22 cellular contexts compared by ENCODE assay signal in genomic region chr16:68097088-68097487, GRCh38. TPM values are rescaled to one million over a fixed set of nuclear protein-coding genes. Genes with fewer than 3 reads are reported as not detected.
A peak's percentile ranks its signal among the peaks of the same experiment; 100 is the strongest.
DNase-seq lines count a peak whose midpoint lies in the region; TF ChIP-seq lines count a peak whose summit lies in the region.
"Had no signal": no experiment of that assay in that cellular context is flagged by ENCODE, and none has a peak within 500 bp of the region (broad histone marks: within the 10 kb centered on the region; RNA-seq: fewer than 3 reads in every experiment).

No MANE protein-coding gene starts in this region.

- intact Hi-C loops in activated CD4-positive, alpha-beta T cell treated with anti-CD3 and anti-CD28 coated beads, Interleukin-2, amount 10 ng/mL, durations not matched to agents 24 days and 14 days (cut with micrococcal nuclease) = loop anchor here (10.0 kb wide), 1 partner anchor 48 kb away; no protein-coding TSS in a partner anchor
- intact Hi-C loops in activated T-helper 2 cell treated with anti-CD3 and anti-CD28 coated beads, Interferon-gamma antibody, Interleukin-2, Interleukin-4, amounts not matched to agents 10 μg/mL and 5 μg/mL and 100 μg/mL, durations not matched to agents 14 hours and 24 hours and 36 hours (cut with micrococcal nuclease) = no loop called here

- H3K36me3 Mint-ChIP-seq in activated CD4-positive, alpha-beta T cell treated with anti-CD3 and anti-CD28 coated beads, Interleukin-2, amount 10 ng/mL, durations not matched to agents 24 days and 14 days (ENCODE audit: low read depth) = peaks cover 23% of the 10 kb centered on the region
- H3K36me3 Mint-ChIP-seq in activated T-helper 2 cell treated with anti-CD3 and anti-CD28 coated beads, Interferon-gamma antibody, Interleukin-2, Interleukin-4, amounts not matched to agents 10 μg/mL and 5 μg/mL and 100 μg/mL, durations not matched to agents 14 hours and 24 hours and 36 hours (ENCODE audit: low read depth) = peaks cover 44% of the 10 kb centered on the region

- peak overlapping the region; percentile 4 for H3K27ac Mint-ChIP-seq in activated CD4-positive, alpha-beta T cell treated with anti-CD3 and anti-CD28 coated beads, Interleukin-2, amount 10 ng/mL, durations not matched to agents 24 days and 14 days
- peak overlapping the region; percentile 6 for H3K27ac Mint-ChIP-seq in activated T-helper 2 cell treated with anti-CD3 and anti-CD28 coated beads, Interferon-gamma antibody, Interleukin-2, Interleukin-4, amounts not matched to agents 10 μg/mL and 5 μg/mL and 100 μg/mL, durations not matched to agents 14 hours and 24 hours and 36 hours
- H3K27ac Mint-ChIP-seq: activated CD4-positive, alpha-beta memory T cell treated with anti-CD3 and anti-CD28 coated beads, Interleukin-2, amount 10 ng/mL, durations not matched to agents 7 days and 5 days; stimulated activated naive B cell treated with anti-CD40 and anti-IgM and Interleukin-4, amounts not matched to agents 10 μg/mL and 1 μg/mL and 100 μg/mL, for 72 hours had no signal

- TF ChIP-seq CTCF in GM13977 (IDR thresholded peaks at IDR 0.05; ENCODE audit: extremely low read depth, insufficient read depth, missing control alignments) = no peak

- H3K4me1 Mint-ChIP-seq in activated CD4-positive, alpha-beta T cell treated with anti-CD3 and anti-CD28 coated beads, Interleukin-2, amount 10 ng/mL, durations not matched to agents 24 days and 14 days = peaks cover 46% of the 10 kb centered on the region
- H3K4me1 Mint-ChIP-seq in activated T-helper 2 cell treated with anti-CD3 and anti-CD28 coated beads, Interferon-gamma antibody, Interleukin-2, Interleukin-4, amounts not matched to agents 10 μg/mL and 5 μg/mL and 100 μg/mL, durations not matched to agents 14 hours and 24 hours and 36 hours (ENCODE audit: low read depth) = peaks cover 54% of the 10 kb centered on the region

- DNase-seq in activated CD4-positive, alpha-beta T cell treated with anti-CD3 and anti-CD28 coated beads, Interleukin-2, amount 10 ng/mL, durations not matched to agents 24 days and 14 days = no peak
- no peak for DNase-seq in activated CD4-positive, alpha-beta T cell treated with anti-CD3 and anti-CD28 coated beads, Interleukin-2, amount 50 U/mL, for 48 hours
- DNase-seq in activated T-helper 2 cell treated with anti-CD3 and anti-CD28 coated beads, Interferon-gamma antibody, Interleukin-2, Interleukin-4, amounts not matched to agents 10 μg/mL and 5 μg/mL and 100 μg/mL, durations not matched to agents 14 hours and 24 hours and 36 hours (ENCODE audit: low spot score) = no peak
- DNase-seq in kidney tubule cell (ENCODE audit: low spot score) (peak; percentile 22), renal cortical epithelial cell (ENCODE audit: low read depth) (peak; percentile 64), GM13977 (ENCODE audit: low spot score) (no peak), NCI-H2171 treated with DMSO at 0.1 percent for 48 hours (lab: John Stamatoyannopoulos, UW) (no peak), putamen (ENCODE audit: low spot score) (no peak)
- DNase-seq: activated CD4-positive, alpha-beta memory T cell treated with anti-CD3 and anti-CD28 coated beads, Interleukin-2, amount 10 ng/mL, durations not matched to agents 7 days and 5 days; activated naive CD4-positive, alpha-beta T cell treated with Interleukin-2 at 50 U/mL for 16 hours; aorta; Calu3; cortex of kidney; HCEC 1CT; Karpas-422; NCI-H1092; NCI-H187; NCI-H345; NCI-H82; stimulated activated CD4-positive, alpha-beta T cell treated with anti-CD3 and anti-CD28 coated beads, Interleukin-4, amount 100 ng/mL, for 1 hour; stimulated activated naive B cell treated with anti-CD40 and anti-IgM and Interleukin-4, amounts not matched to agents 10 μg/mL and 1 μg/mL and 100 μg/mL, for 72 hours; testis had no signal

- no peaks in the 10 kb centered on the region for H3K9me3 Mint-ChIP-seq in activated CD4-positive, alpha-beta T cell treated with anti-CD3 and anti-CD28 coated beads, Interleukin-2, amount 10 ng/mL, durations not matched to agents 24 days and 14 days
- no peaks in the 10 kb centered on the region for H3K9me3 Mint-ChIP-seq in activated T-helper 2 cell treated with anti-CD3 and anti-CD28 coated beads, Interferon-gamma antibody, Interleukin-2, Interleukin-4, amounts not matched to agents 10 μg/mL and 5 μg/mL and 100 μg/mL, durations not matched to agents 14 hours and 24 hours and 36 hours
- H3K9me3 Mint-ChIP-seq: activated CD4-positive, alpha-beta memory T cell treated with anti-CD3 and anti-CD28 coated beads, Interleukin-2, amount 10 ng/mL, durations not matched to agents 7 days and 5 days had no signal

- no peak overlapping the region for H3K4me3 Mint-ChIP-seq in activated CD4-positive, alpha-beta T cell treated with anti-CD3 and anti-CD28 coated beads, Interleukin-2, amount 10 ng/mL, durations not matched to agents 24 days and 14 days
- no peak overlapping the region for H3K4me3 Mint-ChIP-seq in activated T-helper 2 cell treated with anti-CD3 and anti-CD28 coated beads, Interferon-gamma antibody, Interleukin-2, Interleukin-4, amounts not matched to agents 10 μg/mL and 5 μg/mL and 100 μg/mL, durations not matched to agents 14 hours and 24 hours and 36 hours (ENCODE audit: low read depth)
- H3K4me3 Mint-ChIP-seq: activated CD4-positive, alpha-beta memory T cell treated with anti-CD3 and anti-CD28 coated beads, Interleukin-2, amount 10 ng/mL, durations not matched to agents 7 days and 5 days; stimulated activated naive B cell treated with anti-CD40 and anti-IgM and Interleukin-4, amounts not matched to agents 10 μg/mL and 1 μg/mL and 100 μg/mL, for 72 hours had no signal

- in situ Hi-C loops in GM13977 (cut with MboI; ENCODE audit: low pct_unique_long_range_greater_than_20kb, low sequenced_read_pairs, unreplicated experiment) = no loop called here

- no peaks in the 10 kb centered on the region for H3K27me3 Mint-ChIP-seq in activated CD4-positive, alpha-beta T cell treated with anti-CD3 and anti-CD28 coated beads, Interleukin-2, amount 10 ng/mL, durations not matched to agents 24 days and 14 days
- no peaks in the 10 kb centered on the region for H3K27me3 Mint-ChIP-seq in activated T-helper 2 cell treated with anti-CD3 and anti-CD28 coated beads, Interferon-gamma antibody, Interleukin-2, Interleukin-4, amounts not matched to agents 10 μg/mL and 5 μg/mL and 100 μg/mL, durations not matched to agents 14 hours and 24 hours and 36 hours (ENCODE audit: low read depth)
- H3K27me3 Mint-ChIP-seq: activated CD4-positive, alpha-beta memory T cell treated with anti-CD3 and anti-CD28 coated beads, Interleukin-2, amount 10 ng/mL, durations not matched to agents 7 days and 5 days; stimulated activated naive B cell treated with anti-CD40 and anti-IgM and Interleukin-4, amounts not matched to agents 10 μg/mL and 1 μg/mL and 100 μg/mL, for 72 hours had no signal

RNA-seq across cellular contexts. Expression of gene NFATC3, which starts 11.9 kb away (rescaled TPM):
- 143 and 146 TPM in 2 replicates for total RNA-seq in activated CD4-positive, alpha-beta T cell treated with anti-CD3 and anti-CD28 coated beads, Interleukin-2, amount 10 ng/mL, durations not matched to agents 24 days and 14 days
- 136 and 146 TPM in 2 replicates for total RNA-seq in activated T-helper 2 cell treated with anti-CD3 and anti-CD28 coated beads, Interferon-gamma antibody, Interleukin-2, Interleukin-4, amounts not matched to agents 10 μg/mL and 5 μg/mL and 100 μg/mL, durations not matched to agents 14 hours and 24 hours and 36 hours
- 6.1 and 17.4 TPM in 2 replicates for total RNA-seq in renal cortical epithelial cell

Comparison
In these comparisons a context has a peak if more than half of its experiments do, and no peak if none do; other contexts are left out.
1. DNase-seq: peak in kidney tubule cell (single experiment) and renal cortical epithelial cell (single experiment); none in activated CD4-positive, alpha-beta T cell treated with anti-CD3 and anti-CD28 coated beads, Interleukin-2, amount 10 ng/mL, durations not matched to agents 24 days and 14 days (single experiment), activated CD4-positive, alpha-beta T cell treated with anti-CD3 and anti-CD28 coated beads, Interleukin-2, amount 50 U/mL, for 48 hours (0 of 2), activated T-helper 2 cell treated with anti-CD3 and anti-CD28 coated beads, Interferon-gamma antibody, Interleukin-2, Interleukin-4, amounts not matched to agents 10 μg/mL and 5 μg/mL and 100 μg/mL, durations not matched to agents 14 hours and 24 hours and 36 hours (single experiment), GM13977 (single experiment), NCI-H2171 treated with DMSO at 0.1 percent for 48 hours (single experiment) and putamen (single experiment).